Comparison of ENCODE assay signal across 8 cellular contexts in the genomic region with DNA sequence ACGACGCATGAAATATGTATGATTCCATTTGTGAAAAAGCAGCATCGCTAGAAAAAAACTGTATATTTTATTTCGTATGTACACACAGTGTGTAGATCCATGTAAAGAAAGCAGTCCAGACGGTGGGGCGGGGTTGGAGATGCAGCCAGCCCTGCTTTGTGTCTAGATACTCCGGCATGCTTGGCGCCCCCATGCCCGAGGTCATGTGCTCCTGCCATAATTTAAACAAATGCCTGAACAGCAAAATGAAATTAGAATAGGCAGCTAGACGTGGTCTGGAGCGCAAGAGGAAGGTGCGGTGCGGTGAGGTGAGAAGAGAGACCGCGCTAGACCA.
DNase-seq lines count a peak whose midpoint lies in the region; ATAC-seq and TF ChIP-seq lines count a peak whose summit lies in the region.
"Not testable (repeated sequence)": the region's sequence is repeated elsewhere in the genome, so short reads cannot be mapped to it uniquely, and the experiment has no call there.

No MANE protein-coding gene starts in this region.

- H2BK5ac ChIP-seq in IMR-90 (ENCODE audit: low read depth, low read length, poor library complexity, severe bottlenecking), result not testable (repeated sequence)

- H3K4me2 ChIP-seq in IMR-90 (ENCODE audit: low read depth, low read length), result not testable (repeated sequence)

- not testable (repeated sequence) for H3K27ac ChIP-seq in CD4-positive, alpha-beta T cell (ENCODE audit: low read depth, low read length); IMR-90 (ENCODE audit: insufficient read depth, low read length); tibial artery
- H3K27ac ChIP-seq in esophagus muscularis mucosa (replicated peaks in 1 of 4), result peak overlapping the region; percentile 46 to 83 (median 70)

- WGBS in IMR-90 (ENCODE audit: extremely low coverage in 2 of 2, insufficient read length in 1 of 2), 2 experiments, result 29% methylated on average over 5 of the region's 15 CpGs; no CpG with 5 or more reads in 1 of the 2 experiments
- 42% methylated on average over 15 of the region's 15 CpGs for WGBS in esophagus muscularis mucosa

- peak overlapping the region; percentile 57 for H2AFZ ChIP-seq in IMR-90 (replicated peaks; ENCODE audit: low read length, poor library complexity)

- H2BK15ac ChIP-seq in IMR-90 (ENCODE audit: low read depth, low read length), result not testable (repeated sequence)

- DNase-seq in CD4-positive, alpha-beta T cell; IMR-90; activated naive CD8-positive, alpha-beta T cell treated with anti-CD3 and anti-CD28 coated beads, Interleukin-2, amount 10 ng/mL, durations not matched to agents 7 days and 5 days; esophagus muscularis mucosa (ENCODE audit: extremely low spot score); left colon; natural killer cell treated with Interleukin-12 subunit alpha and Interleukin-12 subunit beta and Interleukin-15 and Interleukin-18, amount 100 ng/mL, for 72 hours (ENCODE audit: low spot score); skeletal muscle cell (ENCODE audit: low read depth); tibial artery: not testable (repeated sequence)

- not testable (repeated sequence) for H3K14ac ChIP-seq in IMR-90 (replicated peaks; ENCODE audit: low read depth, low read length)

- H4K8ac ChIP-seq in IMR-90 (ENCODE audit: low read depth in 2 of 2, low read length in 2 of 2), result not testable (repeated sequence)

- TF ChIP-seq POLR2A in IMR-90 (IDR thresholded peaks at IDR 0.05; ENCODE audit: low read depth, low read length); esophagus muscularis mucosa (IDR thresholded peaks at IDR 0.05; ENCODE audit: low read depth): not testable (repeated sequence)

- not testable (repeated sequence) for H3K23ac ChIP-seq in IMR-90 (ENCODE audit: low read depth, low read length)

- CTCF ChIA-PET in CD4-positive, alpha-beta T cell (lab: Charles Lee), result not testable (repeated sequence)
- CTCF ChIA-PET in IMR-90 (lab: Yijun Ruan, JAX), result interaction anchor here (0.6 kb wide), 1 partner anchor 77 kb away, joined by 4 read pairs; no protein-coding TSS in a partner anchor

- not testable (repeated sequence) for H3K9me1 ChIP-seq in IMR-90 (ENCODE audit: insufficient read depth, low read length)

- not testable (repeated sequence) for H3K4me1 Mint-ChIP-seq in CD4-positive, alpha-beta T cell (ENCODE audit: low read depth); activated naive CD8-positive, alpha-beta T cell treated with anti-CD3 and anti-CD28 coated beads, Interleukin-2, amount 10 ng/mL, durations not matched to agents 7 days and 5 days; natural killer cell treated with Interleukin-12 subunit alpha and Interleukin-12 subunit beta and Interleukin-15 and Interleukin-18, amount 100 ng/mL, for 72 hours (ENCODE audit: low read depth in 2 of 2)

- H3K9me3 Mint-ChIP-seq in CD4-positive, alpha-beta T cell; activated naive CD8-positive, alpha-beta T cell treated with anti-CD3 and anti-CD28 coated beads, Interleukin-2, amount 10 ng/mL, durations not matched to agents 7 days and 5 days; natural killer cell treated with Interleukin-12 subunit alpha and Interleukin-12 subunit beta and Interleukin-15 and Interleukin-18, amount 100 ng/mL, for 72 hours: not testable (repeated sequence)

- H3K27me3 ChIP-seq in CD4-positive, alpha-beta T cell (ENCODE audit: control insufficient read depth, insufficient read depth, low read length), result peaks cover 21% of the 10 kb centered on the region
- H3K27me3 ChIP-seq in IMR-90 (ENCODE audit: control insufficient read depth, insufficient read depth, low read length); esophagus muscularis mucosa; tibial artery: not testable (repeated sequence)

- not testable (repeated sequence) for H2BK120ac ChIP-seq in IMR-90 (ENCODE audit: low read depth, low read length)

- not testable (repeated sequence) for TF ChIP-seq RAD21 in IMR-90 (IDR thresholded peaks at IDR 0.05; ENCODE audit: low read length)

- TF ChIP-seq EP300 in esophagus muscularis mucosa (IDR thresholded peaks at IDR 0.05), result not testable (repeated sequence)

- H3K79me1 ChIP-seq in IMR-90 (ENCODE audit: low read depth in 1 of 2, low read length in 2 of 2), result not testable (repeated sequence)

- ATAC-seq in CD4-positive, alpha-beta T cell (ENCODE audit: poor library complexity); IMR-90 (ENCODE audit: low read depth); activated naive CD8-positive, alpha-beta T cell treated with anti-CD3 and anti-CD28 coated beads, Interleukin-2, amount 10 ng/mL, durations not matched to agents 7 days and 5 days (ENCODE audit: low read depth); natural killer cell treated with Interleukin-12 subunit alpha and Interleukin-12 subunit beta and Interleukin-15 and Interleukin-18, amount 100 ng/mL, for 72 hours: not testable (repeated sequence)
- peak; percentile 13 for ATAC-seq in left colon

- H4K20me1 ChIP-seq in IMR-90 (ENCODE audit: insufficient read depth, low read length), result not testable (repeated sequence)

- H3K36me3 ChIP-seq in IMR-90 (ENCODE audit: control insufficient read depth, insufficient read depth, low read length); esophagus muscularis mucosa; tibial artery: not testable (repeated sequence)

- in situ Hi-C loops in IMR-90 (cut with MboI; ENCODE audit: low sequenced_read_pairs), result not testable (repeated sequence)

- not testable (repeated sequence) for H4K5ac ChIP-seq in IMR-90 (ENCODE audit: low read depth, low read length)

- not testable (repeated sequence) for TF ChIP-seq CTCF in CD4-positive, alpha-beta T cell (IDR thresholded peaks at IDR 0.05); IMR-90 (conservative IDR thresholded peaks at IDR 0.05; ENCODE audit: low read depth, low read length); esophagus muscularis mucosa (IDR thresholded peaks at IDR 0.05); tibial artery (IDR thresholded peaks at IDR 0.05)

- not testable (repeated sequence) for H3K36me3 Mint-ChIP-seq in CD4-positive, alpha-beta T cell (ENCODE audit: low read depth); activated naive CD8-positive, alpha-beta T cell treated with anti-CD3 and anti-CD28 coated beads, Interleukin-2, amount 10 ng/mL, durations not matched to agents 7 days and 5 days; natural killer cell treated with Interleukin-12 subunit alpha and Interleukin-12 subunit beta and Interleukin-15 and Interleukin-18, amount 100 ng/mL, for 72 hours

- not testable (repeated sequence) for H3K9ac ChIP-seq in IMR-90 (ENCODE audit: low read depth, low read length)

- intact Hi-C loops in CD4-positive, alpha-beta T cell (cut with DNase I, micrococcal nuclease); IMR-90 (cut with micrococcal nuclease); esophagus muscularis mucosa (cut with DNase I); left colon (cut with DNase I, micrococcal nuclease); tibial artery (cut with DNase I; ENCODE audit: low total_unique reads): not testable (repeated sequence)

- not testable (repeated sequence) for H3K4me3 ChIP-seq in IMR-90 (ENCODE audit: insufficient read depth, low read depth, low read length)
- peak overlapping the region; percentile 59 to 64 (median 62) for H3K4me3 ChIP-seq in esophagus muscularis mucosa
- H3K4me3 ChIP-seq in skeletal muscle cell (ENCODE audit: low read depth, low read length), result peak overlapping the region; percentile 13
- H3K4me3 ChIP-seq in tibial artery, result peak overlapping the region; percentile 34 to 44

- dilution Hi-C loops in IMR-90 (cut with HindIII; ENCODE audit: low sequenced_read_pairs, unreplicated experiment), result not testable (repeated sequence)

- H3K18ac ChIP-seq in IMR-90 (ENCODE audit: low read depth, low read length), result not testable (repeated sequence)

- not testable (repeated sequence) for H2BK20ac ChIP-seq in IMR-90 (ENCODE audit: low read depth, low read length)

- H3K4ac ChIP-seq in IMR-90 (ENCODE audit: low read depth, low read length), result not testable (repeated sequence)

- H3K9me3 ChIP-seq in CD4-positive, alpha-beta T cell (ENCODE audit: control insufficient read depth, low read length); IMR-90 (ENCODE audit: control insufficient read depth, insufficient read depth, low read length); esophagus muscularis mucosa; tibial artery: not testable (repeated sequence)

- not testable (repeated sequence) for H2AK5ac ChIP-seq in IMR-90 (ENCODE audit: low read depth, low read length)

- peaks cover 78% of the 10 kb centered on the region for H3K27me3 Mint-ChIP-seq in CD4-positive, alpha-beta T cell
- peaks cover 32% of the 10 kb centered on the region for H3K27me3 Mint-ChIP-seq in activated naive CD8-positive, alpha-beta T cell treated with anti-CD3 and anti-CD28 coated beads, Interleukin-2, amount 10 ng/mL, durations not matched to agents 7 days and 5 days
- H3K27me3 Mint-ChIP-seq in natural killer cell treated with Interleukin-12 subunit alpha and Interleukin-12 subunit beta and Interleukin-15 and Interleukin-18, amount 100 ng/mL, for 72 hours, result peaks cover 17 to 34% of the 10 kb centered on the region in 2 donors

- H4K91ac ChIP-seq in IMR-90 (ENCODE audit: insufficient read depth, low read depth, low read length), result not testable (repeated sequence)

- POLR2A ChIA-PET in CD4-positive, alpha-beta T cell (lab: Charles Lee); IMR-90 (lab: Charles Lee; ENCODE audit: unreplicated experiment); activated naive CD8-positive, alpha-beta T cell treated with anti-CD3 and anti-CD28 coated beads, Interleukin-2, amount 10 ng/mL, durations not matched to agents 7 days and 5 days (lab: Charles Lee): not testable (repeated sequence)

- peak overlapping the region; percentile 34 for H3K4me3 Mint-ChIP-seq in CD4-positive, alpha-beta T cell
- peak overlapping the region; percentile 69 for H3K4me3 Mint-ChIP-seq in activated naive CD8-positive, alpha-beta T cell treated with anti-CD3 and anti-CD28 coated beads, Interleukin-2, amount 10 ng/mL, durations not matched to agents 7 days and 5 days
- H3K4me3 Mint-ChIP-seq in natural killer cell treated with Interleukin-12 subunit alpha and Interleukin-12 subunit beta and Interleukin-15 and Interleukin-18, amount 100 ng/mL, for 72 hours, result peak overlapping the region; percentile 57

- not testable (repeated sequence) for H3K56ac ChIP-seq in IMR-90 (ENCODE audit: extremely low read depth, insufficient read depth, low read length)

- not testable (repeated sequence) for H2AK9ac ChIP-seq in IMR-90 (replicated peaks; ENCODE audit: low read depth, low read length, poor library complexity)

- H3K27ac Mint-ChIP-seq in CD4-positive, alpha-beta T cell; activated naive CD8-positive, alpha-beta T cell treated with anti-CD3 and anti-CD28 coated beads, Interleukin-2, amount 10 ng/mL, durations not matched to agents 7 days and 5 days; natural killer cell treated with Interleukin-12 subunit alpha and Interleukin-12 subunit beta and Interleukin-15 and Interleukin-18, amount 100 ng/mL, for 72 hours: not testable (repeated sequence)

- BruUV-seq in IMR-90 (replicated peaks; lab: Mats Ljungman, UMichigan), result not testable (repeated sequence)

- H3K4me1 ChIP-seq in IMR-90 (ENCODE audit: control insufficient read depth, insufficient read depth, low read length); tibial artery: not testable (repeated sequence)
- H3K4me1 ChIP-seq in esophagus muscularis mucosa, result peaks cover 0 to 25% (median 13%) of the 10 kb centered on the region in 4 donors
